In the genomic region with DNA sequence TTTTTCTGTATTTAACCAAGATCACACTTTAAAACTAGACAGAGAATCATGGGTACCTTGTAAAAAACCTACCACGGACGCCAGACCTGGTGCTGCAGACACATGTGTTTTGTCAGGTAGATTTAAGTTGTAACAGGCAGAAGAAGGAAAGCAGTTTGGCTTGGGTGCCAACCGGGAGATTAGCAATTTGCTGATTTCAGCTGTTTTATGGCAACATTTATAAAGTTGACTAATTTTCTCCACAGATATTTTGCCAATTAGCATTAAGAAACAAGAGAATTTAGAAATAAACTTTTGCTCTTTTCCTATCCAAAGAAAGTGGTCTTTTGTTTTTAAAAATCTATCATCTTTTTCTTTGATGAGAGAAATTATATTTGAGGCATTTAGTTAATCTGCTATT, we compare ENCODE assay signal across 20 cellular contexts.
"Had no signal": no experiment of that assay in that cellular context is flagged by ENCODE, and none has a peak within 500 bp of the region (broad histone marks: within the 10 kb centered on the region; RNA-seq: fewer than 3 reads in every experiment).

No MANE protein-coding gene starts in this region.

- ATAC-seq: naive thymus-derived CD4-positive, alpha-beta T cell; stimulated activated naive CD8-positive, alpha-beta T cell treated with anti-CD3 and anti-CD28 coated beads, Interleukin-15, amount 100 ng/mL, for 72 hours had no signal

- H3K9me3 Mint-ChIP-seq: dendritic cell treated with granulocyte-macrophage colony-stimulating factor and Interleukin-4, amounts not matched to agents 40 ng/mL and 50 ng/mL, for 4 days; endodermal cell; naive thymus-derived CD4-positive, alpha-beta T cell; nephron; stimulated activated naive CD8-positive, alpha-beta T cell treated with anti-CD3 and anti-CD28 coated beads, Interleukin-15, amount 100 ng/mL, for 72 hours had no signal

- H3K27ac ChIP-seq: colonic mucosa, epithelial cell of prostate, esophagus muscularis mucosa, neural progenitor cell, prostate gland, right atrium auricular region, sigmoid colon, thyroid gland, vagina had no signal

- DNase-seq: colonic mucosa; effector CD8-positive, alpha-beta T cell; endodermal cell; foreskin melanocyte; mesenchymal stem cell; sigmoid colon; stimulated activated CD4-positive, alpha-beta T cell treated with anti-CD3 and anti-CD28 coated beads, Interleukin-4, amount 100 ng/mL, for 1 hour; stimulated activated CD8-positive, alpha-beta memory T cell treated with anti-CD3 and anti-CD28 coated beads, Interleukin-4, amount 100 ng/mL, for 48 hours; stimulated activated naive CD8-positive, alpha-beta T cell treated with anti-CD3 and anti-CD28 coated beads, Interleukin-15, amount 100 ng/mL, for 72 hours; trophoblast cell had no signal

- H3K36me3 Mint-ChIP-seq: naive thymus-derived CD4-positive, alpha-beta T cell; neural progenitor cell had no signal

- H3K36me3 ChIP-seq: colonic mucosa, esophagus muscularis mucosa, neural progenitor cell, prostate gland, right atrium auricular region, sigmoid colon, thyroid gland, vagina had no signal

- H3K4me3 Mint-ChIP-seq: dendritic cell treated with granulocyte-macrophage colony-stimulating factor and Interleukin-4, amounts not matched to agents 40 ng/mL and 50 ng/mL, for 4 days; endodermal cell; nephron; neural progenitor cell; stimulated activated naive CD8-positive, alpha-beta T cell treated with anti-CD3 and anti-CD28 coated beads, Interleukin-15, amount 100 ng/mL, for 72 hours had no signal

- H3K9me3 ChIP-seq: colonic mucosa, esophagus muscularis mucosa, prostate gland, right atrium auricular region, sigmoid colon, thyroid gland, vagina had no signal

- H3K27me3 ChIP-seq: colonic mucosa, esophagus muscularis mucosa, neural progenitor cell, right atrium auricular region, sigmoid colon, thyroid gland, vagina had no signal

- H3K27ac Mint-ChIP-seq: endodermal cell; neural progenitor cell; stimulated activated naive CD8-positive, alpha-beta T cell treated with anti-CD3 and anti-CD28 coated beads, Interleukin-15, amount 100 ng/mL, for 72 hours had no signal

- H3K9ac ChIP-seq: neural progenitor cell had no signal

- H3K4me3 ChIP-seq: colonic mucosa, esophagus muscularis mucosa, neural progenitor cell, prostate gland, right atrium auricular region, sigmoid colon, thyroid gland, vagina had no signal

- H3K4me1 ChIP-seq: colonic mucosa, neural progenitor cell, prostate gland, sigmoid colon had no signal

- H3K27me3 Mint-ChIP-seq: dendritic cell treated with granulocyte-macrophage colony-stimulating factor and Interleukin-4, amounts not matched to agents 40 ng/mL and 50 ng/mL, for 4 days; stimulated activated naive CD8-positive, alpha-beta T cell treated with anti-CD3 and anti-CD28 coated beads, Interleukin-15, amount 100 ng/mL, for 72 hours had no signal

- H3K4me1 Mint-ChIP-seq: endodermal cell had no signal
